In genomic region chr16:50263060-50263909, GRCh38 we compare ENCODE assay signal across 12 cellular contexts. TPM values are rescaled to one million over a fixed set of nuclear protein-coding genes. Genes with fewer than 3 reads are reported as not detected.
A peak's percentile ranks its signal among the peaks of the same experiment; 100 is the strongest.
DNase-seq lines count a peak whose midpoint lies in the region; ATAC-seq and TF ChIP-seq lines count a peak whose summit lies in the region.
"Had no signal": no experiment of that assay in that cellular context is flagged by ENCODE, and none has a peak within 500 bp of the region (broad histone marks: within the 10 kb centered on the region; RNA-seq: fewer than 3 reads in every experiment).

No MANE protein-coding gene starts in this region.

- peaks cover 39% of the 10 kb centered on the region for H3K4me1 Mint-ChIP-seq in chondrocyte (ENCODE audit: low read depth)

- ATAC-seq in gastrocnemius medialis = no peak

- H3K27ac Mint-ChIP-seq in chondrocyte (ENCODE audit: unreplicated experiment) = no peak overlapping the region
- H3K27ac Mint-ChIP-seq: memory B cell had no signal

- no peak for TF ChIP-seq POLR2A in gastrocnemius medialis (IDR thresholded peaks at IDR 0.05)

- no peak overlapping the region for H3K4me3 Mint-ChIP-seq in chondrocyte (ENCODE audit: unreplicated experiment)
- H3K4me3 Mint-ChIP-seq: memory B cell had no signal

- no peaks in the 10 kb centered on the region for H3K36me3 Mint-ChIP-seq in chondrocyte (ENCODE audit: low read depth)
- H3K36me3 Mint-ChIP-seq: memory B cell had no signal

- peaks cover 7% of the 10 kb centered on the region for H3K27me3 Mint-ChIP-seq in chondrocyte (ENCODE audit: low read depth)

- DNase-seq in activated CD8-positive, alpha-beta memory T cell treated with anti-CD3 and anti-CD28 coated beads, Interleukin-2, amount 50 U/mL, for 48 hours = peak; percentile 50
- no peak for DNase-seq in activated CD8-positive, alpha-beta memory T cell treated with anti-CD3 and anti-CD28 coated beads for 24 hours
- DNase-seq in OCI-M1 (lab: John Stamatoyannopoulos, UW) (peak; percentile 79), chondrocyte (ENCODE audit: low spot score) (peak; percentile 79), retina (peak; percentile 52), gastrocnemius medialis (no peak), NCI-H2029 treated with DMSO at 0.1 percent for 48 hours (lab: John Stamatoyannopoulos, UW) (no peak), NCI-H526 treated with DMSO at 0.1 percent for 48 hours (lab: John Stamatoyannopoulos, UW) (no peak)
- DNase-seq: anterior cingulate cortex, NCI-H524 treated with DMSO at 0.1 percent for 48 hours, RPMI8226 had no signal

- intact Hi-C loops in gastrocnemius medialis (cut with DNase I; ENCODE audit: low total_unique reads) = no loop called here

- TF ChIP-seq CTCF in chondrocyte (IDR thresholded peaks at IDR 0.05) (no peak), gastrocnemius medialis (IDR thresholded peaks at IDR 0.05 in 4 of 5, conservative IDR thresholded peaks at IDR 0.05 in 1 of 5) (no peak)

- peaks cover 0 to 13% (median 0%) of the 10 kb centered on the region in 3 donors for H3K27me3 ChIP-seq in gastrocnemius medialis

- no peak overlapping the region for H3K4me3 ChIP-seq in gastrocnemius medialis

- in situ Hi-C loops in gastrocnemius medialis (cut with MboI; ENCODE audit: low sequenced_read_pairs in 4 of 4) = no loop called here

- H3K9me3 Mint-ChIP-seq in chondrocyte (ENCODE audit: low read depth) = peaks cover 2% of the 10 kb centered on the region
- H3K9me3 Mint-ChIP-seq: memory B cell had no signal

- H3K4me1 ChIP-seq in gastrocnemius medialis = peaks cover 3 to 9% of the 10 kb centered on the region in 2 donors

- H3K36me3 ChIP-seq in gastrocnemius medialis = no peaks in the 10 kb centered on the region

- no peaks in the 10 kb centered on the region for H3K9me3 ChIP-seq in gastrocnemius medialis

- H3K27ac ChIP-seq in gastrocnemius medialis = no peak overlapping the region

RNA-seq across cellular contexts. Expression of gene ADCY7, which starts 3.1 kb away (rescaled TPM):
- total RNA-seq in chondrocyte (8.8 to 11.8 TPM (median 9.1 TPM) in 3 replicates), gastrocnemius medialis (1 to 10 TPM in 3 of 4 donors, under 1 TPM in 1; 0.90 to 7.3 (median 2.6) TPM)

Comparison
In these comparisons a context has a peak if more than half of its experiments do, and no peak if none do; other contexts are left out.
1. DNase-seq: peak in activated CD8-positive, alpha-beta memory T cell treated with anti-CD3 and anti-CD28 coated beads, Interleukin-2, amount 50 U/mL, for 48 hours (single experiment), OCI-M1 (single experiment), chondrocyte (single experiment) and retina (single experiment); none in activated CD8-positive, alpha-beta memory T cell treated with anti-CD3 and anti-CD28 coated beads for 24 hours (single experiment), gastrocnemius medialis (0 of 2), NCI-H2029 treated with DMSO at 0.1 percent for 48 hours (single experiment) and NCI-H526 treated with DMSO at 0.1 percent for 48 hours (single experiment).